ENCODE assay signal across 10 cellular contexts in the genomic region with DNA sequence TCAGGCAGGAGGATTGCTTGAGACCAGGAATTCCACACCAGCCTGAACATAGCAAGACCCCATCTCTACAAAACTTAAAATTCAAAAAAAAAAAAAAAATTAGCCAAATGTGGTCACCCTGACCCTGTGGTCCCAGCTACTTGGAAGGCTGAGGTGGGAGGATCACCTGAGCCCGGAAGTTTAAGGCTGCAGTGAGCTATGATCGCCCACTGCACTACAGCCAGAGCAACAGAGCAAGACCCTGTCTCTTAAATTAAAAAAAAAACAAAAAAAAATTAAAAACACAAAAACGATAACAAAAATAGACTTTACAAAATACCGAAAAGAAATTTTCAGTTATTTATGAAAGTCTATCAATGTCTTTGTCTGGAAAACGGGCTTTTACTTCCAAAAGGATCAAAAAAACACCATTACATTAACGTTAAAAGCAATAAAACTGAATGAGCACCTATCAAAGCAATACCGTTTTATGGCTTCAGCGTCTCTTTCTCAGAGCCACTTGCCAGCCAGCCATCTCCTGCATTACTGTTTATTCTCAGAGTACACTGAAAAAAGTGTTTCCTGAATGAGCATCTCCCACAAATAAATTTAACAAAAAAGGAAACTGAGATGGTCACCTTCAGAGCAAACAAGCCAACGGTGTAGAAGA. TPM values are rescaled to one million over a fixed set of nuclear protein-coding genes. Genes with fewer than 3 reads are reported as not detected.
DNase-seq lines count a peak whose midpoint lies in the region; TF ChIP-seq lines count a peak whose summit lies in the region.
"Had no signal": no experiment of that assay in that cellular context is flagged by ENCODE, and none has a peak within 500 bp of the region (broad histone marks: within the 10 kb centered on the region; RNA-seq: fewer than 3 reads in every experiment).

No MANE protein-coding gene starts in this region.

- peak overlapping the region in 3 of 4 donors; percentile 26 to 72 (median 59) for H3K27ac ChIP-seq in Peyer's patch
- no peak overlapping the region for H3K27ac ChIP-seq in SJCRH30

- H3K9ac ChIP-seq in skeletal muscle satellite cell (ENCODE audit: low read depth, low read length): peak overlapping the region; percentile 9

- peaks cover 15 to 85% (median 41%) of the 10 kb centered on the region in 4 donors for H3K4me1 ChIP-seq in Peyer's patch
- H3K4me1 ChIP-seq in skeletal muscle satellite cell (ENCODE audit: control insufficient read depth, insufficient read depth, low read length): peaks cover 66% of the 10 kb centered on the region
- H3K4me1 ChIP-seq in SJCRH30: peaks cover 24% of the 10 kb centered on the region

- no peak for TF ChIP-seq POLR2A in Peyer's patch (IDR thresholded peaks at IDR 0.05)

- no peaks in the 10 kb centered on the region for H3K9me3 ChIP-seq in Peyer's patch
- H3K9me3 ChIP-seq in skeletal muscle satellite cell (replicated peaks; ENCODE audit: low read length): no peaks in the 10 kb centered on the region
- no peaks in the 10 kb centered on the region for H3K9me3 ChIP-seq in SJCRH30 (replicated peaks)
- H3K9me3 ChIP-seq: upper lobe of right lung had no signal

- H3K4me1 Mint-ChIP-seq in T-helper 2 cell treated with Interferon-gamma antibody and Interleukin-4, amounts not matched to agents 5 μg/mL and 100 μg/mL, for 36 hours (ENCODE audit: low read depth): peaks cover 68% of the 10 kb centered on the region
- peaks cover 54% of the 10 kb centered on the region for H3K4me1 Mint-ChIP-seq in endothelial cell (ENCODE audit: unreplicated experiment)

- H3K27me3 ChIP-seq in Peyer's patch (no peaks in the 10 kb centered on the region), skeletal muscle satellite cell (ENCODE audit: control insufficient read depth, insufficient read depth, low read length) (no peaks in the 10 kb centered on the region), SJCRH30 (no peaks in the 10 kb centered on the region)
- H3K27me3 ChIP-seq: upper lobe of right lung had no signal

- no peaks in the 10 kb centered on the region for H3K36me3 ChIP-seq in Peyer's patch
- no peaks in the 10 kb centered on the region for H3K36me3 ChIP-seq in skeletal muscle satellite cell (ENCODE audit: insufficient read depth, low read length)
- H3K36me3 ChIP-seq in SJCRH30: no peaks in the 10 kb centered on the region
- H3K36me3 ChIP-seq: upper lobe of right lung had no signal

- TF ChIP-seq CTCF in Peyer's patch (IDR thresholded peaks at IDR 0.05) (no peak), endothelial cell (IDR thresholded peaks at IDR 0.05; ENCODE audit: unreplicated experiment) (no peak)

- no peak for DNase-seq in T-helper 2 cell treated with Interferon-gamma antibody and Interleukin-4, amounts not matched to agents 5 μg/mL and 100 μg/mL, for 36 hours (ENCODE audit: low spot score)
- DNase-seq in T-helper 2 cell: no peak
- DNase-seq in Peyer's patch: no peak
- no peak for DNase-seq in endothelial cell (ENCODE audit: low spot score)
- no peak for DNase-seq in Kasumi-1 (lab: John Stamatoyannopoulos, UW)
- DNase-seq in amygdala (lab: John Stamatoyannopoulos, UW): no peak
- no peak for DNase-seq in SJCRH30
- DNase-seq: NCI-H526, upper lobe of right lung had no signal

- peaks cover 11% of the 10 kb centered on the region for H3K36me3 Mint-ChIP-seq in T-helper 2 cell treated with Interferon-gamma antibody and Interleukin-4, amounts not matched to agents 5 μg/mL and 100 μg/mL, for 36 hours (ENCODE audit: low read depth)
- peaks cover 7% of the 10 kb centered on the region for H3K36me3 Mint-ChIP-seq in endothelial cell (ENCODE audit: low read depth, unreplicated experiment)

- H3K9me3 Mint-ChIP-seq in T-helper 2 cell treated with Interferon-gamma antibody and Interleukin-4, amounts not matched to agents 5 μg/mL and 100 μg/mL, for 36 hours: no peaks in the 10 kb centered on the region
- no peaks in the 10 kb centered on the region for H3K9me3 Mint-ChIP-seq in endothelial cell (ENCODE audit: unreplicated experiment)

- H3K4me3 ChIP-seq in Peyer's patch (peak overlapping the region in 2 of 4 donors; percentile 8 to 12), skeletal muscle satellite cell (ENCODE audit: low read length) (peak overlapping the region; percentile 54), SJCRH30 (no peak overlapping the region)
- H3K4me3 ChIP-seq: upper lobe of right lung had no signal

- H3K27ac Mint-ChIP-seq in T-helper 2 cell treated with Interferon-gamma antibody and Interleukin-4, amounts not matched to agents 5 μg/mL and 100 μg/mL, for 36 hours: peak overlapping the region; percentile 88
- peak overlapping the region; percentile 63 for H3K27ac Mint-ChIP-seq in endothelial cell (ENCODE audit: unreplicated experiment)

- peak overlapping the region; percentile 68 for H3K4me2 ChIP-seq in skeletal muscle satellite cell (ENCODE audit: low read length)

- no peaks in the 10 kb centered on the region for H3K27me3 Mint-ChIP-seq in T-helper 2 cell treated with Interferon-gamma antibody and Interleukin-4, amounts not matched to agents 5 μg/mL and 100 μg/mL, for 36 hours (ENCODE audit: low read depth)
- H3K27me3 Mint-ChIP-seq in endothelial cell (ENCODE audit: unreplicated experiment): peaks cover 15% of the 10 kb centered on the region

- H3K4me3 Mint-ChIP-seq in T-helper 2 cell treated with Interferon-gamma antibody and Interleukin-4, amounts not matched to agents 5 μg/mL and 100 μg/mL, for 36 hours: peak overlapping the region; percentile 99
- H3K4me3 Mint-ChIP-seq in endothelial cell (ENCODE audit: unreplicated experiment): no peak overlapping the region

RNA-seq across cellular contexts. Expression of a gene that starts 6.1 kb away (rescaled TPM):
- 100 to 1,000 TPM; 125 to 139 (median 130) TPM for total RNA-seq in Peyer's patch
- total RNA-seq in endothelial cell (ENCODE audit: unreplicated experiment): 122 TPM
- 46.3 and 52.2 TPM in 2 replicates for total RNA-seq in skeletal muscle satellite cell (2012; rRNA removed)
- 83.7 and 91.7 TPM in 2 replicates for total RNA-seq in SJCRH30 (2014; rRNA removed; shearing (Covaris generic))
